In genomic region chr1:69648486-69648885, GRCh38 we compare ENCODE assay signal across 17 cellular contexts.
DNase-seq lines count a peak whose midpoint lies in the region; ATAC-seq, FAIRE-seq and TF ChIP-seq lines count a peak whose summit lies in the region.
"Had no signal": no experiment of that assay in that cellular context is flagged by ENCODE, and none has a peak within 500 bp of the region (broad histone marks: within the 10 kb centered on the region; RNA-seq: fewer than 3 reads in every experiment).

No MANE protein-coding gene starts in this region.

- TF ChIP-seq CTCF in H1 (IDR thresholded peaks at IDR 0.05; ENCODE audit: control extremely low read depth in 1 of 3, insufficient read depth in 1 of 3, low read depth in 1 of 3, low read length in 3 of 3) = no peak

- H3K4me2 ChIP-seq in H1 (ENCODE audit: insufficient read depth in 1 of 2, low read depth in 2 of 2, low read length in 2 of 2) = no peak overlapping the region

- no peaks in the 10 kb centered on the region for H3K79me2 ChIP-seq in H1 (ENCODE audit: control insufficient read depth in 1 of 2, insufficient read depth in 2 of 2, low read length in 2 of 2)

- no peak overlapping the region for H4K91ac ChIP-seq in H1 (replicated peaks; ENCODE audit: insufficient read length, low read length)

- no peak overlapping the region for H3K14ac ChIP-seq in H1 (ENCODE audit: insufficient read length)

- no peak overlapping the region for H3K9ac ChIP-seq in H1 (replicated peaks in 1 of 4; ENCODE audit: extremely low read depth in 1 of 4, low read depth in 3 of 4, low read length in 3 of 4)

- DNase-seq in NCI-H82 (lab: John Stamatoyannopoulos, UW) (peak; percentile 20), NCI-H82 treated with DMSO at 0.1 percent for 48 hours (lab: John Stamatoyannopoulos, UW; ENCODE audit: unreplicated experiment) (no peak), NCI-H2196 (lab: John Stamatoyannopoulos, UW; ENCODE audit: unreplicated experiment) (peak; percentile 31), H1 (ENCODE audit: low read depth in 1 of 2, low spot score in 2 of 2) (no peak), skeletal muscle cell (ENCODE audit: low read depth) (peak; percentile 8), amniotic stem cell (lab: John Stamatoyannopoulos, UW) (no peak), ACHN (no peak)
- no peak for DNase-seq in stimulated activated naive B cell treated with anti-CD40 and anti-IgM and Interleukin-4, amounts not matched to agents 10 μg/mL and 1 μg/mL and 100 μg/mL, for 72 hours
- DNase-seq: activated CD4-positive, alpha-beta T cell treated with anti-CD3 and anti-CD28 coated beads, Interleukin-2, amount 50 U/mL, for 1 hour; Calu3; central memory CD4-positive, alpha-beta T cell; NCI-H187; ovary; stimulated activated CD4-positive, alpha-beta T cell treated with anti-CD3 and anti-CD28 coated beads, Interleukin-15, amount 100 ng/mL, for 24 hours had no signal

- H2BK20ac ChIP-seq in H1 (ENCODE audit: low read length) = no peak overlapping the region

- H4K20me1 ChIP-seq in H1 (replicated peaks in 1 of 2; ENCODE audit: control insufficient read depth in 1 of 2, insufficient read depth in 2 of 2, low read length in 2 of 2) = no peaks in the 10 kb centered on the region

- no peaks in the 10 kb centered on the region for H3K27me3 Mint-ChIP-seq in stimulated activated naive B cell treated with anti-CD40 and anti-IgM and Interleukin-4, amounts not matched to agents 10 μg/mL and 1 μg/mL and 100 μg/mL, for 72 hours
- H3K27me3 Mint-ChIP-seq: IgD-negative memory B cell, memory B cell had no signal

- H3K4me3 Mint-ChIP-seq in stimulated activated naive B cell treated with anti-CD40 and anti-IgM and Interleukin-4, amounts not matched to agents 10 μg/mL and 1 μg/mL and 100 μg/mL, for 72 hours = no peak overlapping the region
- H3K4me3 Mint-ChIP-seq: IgD-negative memory B cell; memory B cell; T-helper 2 cell treated with Interferon-gamma antibody and Interleukin-4, amounts not matched to agents 5 μg/mL and 100 μg/mL, for 36 hours had no signal

- POLR2A ChIA-PET in H1 (lab: Charles Lee; ENCODE audit: partially characterized antibody) = no interaction called here

- no peak overlapping the region for H2BK120ac ChIP-seq in H1 (replicated peaks; ENCODE audit: low read depth, low read length)

- no peak overlapping the region for H3K27ac Mint-ChIP-seq in stimulated activated naive B cell treated with anti-CD40 and anti-IgM and Interleukin-4, amounts not matched to agents 10 μg/mL and 1 μg/mL and 100 μg/mL, for 72 hours
- H3K27ac Mint-ChIP-seq: IgD-negative memory B cell; memory B cell; T-helper 2 cell treated with Interferon-gamma antibody and Interleukin-4, amounts not matched to agents 5 μg/mL and 100 μg/mL, for 36 hours had no signal

- FAIRE-seq in H1 (lab: Jason Lieb, UNC) = no peak

- H3K27me3 ChIP-seq in H1 (replicated peaks in 1 of 4; ENCODE audit: control insufficient read depth in 3 of 4, extremely low read depth in 1 of 4, insufficient read depth in 3 of 4, low read length in 3 of 4) = no peaks in the 10 kb centered on the region
- H3K27me3 ChIP-seq: ovary had no signal

- no peaks in the 10 kb centered on the region for H3K36me3 Mint-ChIP-seq in stimulated activated naive B cell treated with anti-CD40 and anti-IgM and Interleukin-4, amounts not matched to agents 10 μg/mL and 1 μg/mL and 100 μg/mL, for 72 hours
- H3K36me3 Mint-ChIP-seq: IgD-negative memory B cell, memory B cell had no signal

- no peaks in the 10 kb centered on the region for H3K4me1 Mint-ChIP-seq in stimulated activated naive B cell treated with anti-CD40 and anti-IgM and Interleukin-4, amounts not matched to agents 10 μg/mL and 1 μg/mL and 100 μg/mL, for 72 hours
- H3K4me1 Mint-ChIP-seq: IgD-negative memory B cell, memory B cell had no signal

- no peak overlapping the region for H2BK12ac ChIP-seq in H1 (ENCODE audit: low read depth, low read length)

- no peak overlapping the region for H3K27ac ChIP-seq in H1 (ENCODE audit: low read depth, low read length)
- H3K27ac ChIP-seq: ovary had no signal

- H3K36me3 ChIP-seq in H1 (ENCODE audit: control insufficient read depth in 2 of 4, insufficient read depth in 4 of 4, low read length in 3 of 4) = no peaks in the 10 kb centered on the region
- H3K36me3 ChIP-seq: ovary had no signal

- H2BK5ac ChIP-seq in H1 (ENCODE audit: low read depth, low read length) = no peak overlapping the region

- H4K8ac ChIP-seq in H1 (ENCODE audit: extremely low read depth, insufficient read depth, low read length) = no peak overlapping the region

- H2AK5ac ChIP-seq in H1 (ENCODE audit: low read depth, low read length) = no peak overlapping the region

- H3K18ac ChIP-seq in H1 (ENCODE audit: extremely low read depth, low read length) = no peak overlapping the region

- no peak overlapping the region for H4K5ac ChIP-seq in H1 (ENCODE audit: insufficient read length, low read depth, low read length)

- H2BK15ac ChIP-seq in H1 (ENCODE audit: low read length) = no peak overlapping the region

- no peak overlapping the region for H3K56ac ChIP-seq in H1 (replicated peaks; ENCODE audit: insufficient read length, low read depth, low read length)

- H3K23me2 ChIP-seq in H1 (ENCODE audit: low read depth, low read length) = no peaks in the 10 kb centered on the region

- H3K23ac ChIP-seq in H1 (ENCODE audit: insufficient read length) = no peak overlapping the region

- no peaks in the 10 kb centered on the region for H3K79me1 ChIP-seq in H1 (ENCODE audit: low read depth, low read length)

- H3K9me3 ChIP-seq in H1 (ENCODE audit: insufficient read depth in 2 of 2, low read depth in 1 of 2, low read length in 1 of 2) = no peaks in the 10 kb centered on the region
- H3K9me3 ChIP-seq: ovary had no signal

- in situ Hi-C loops in ACHN (cut with HindIII; ENCODE audit: low pct_ligation_motif_present, low pct_unique_long_range_greater_than_20kb, low sequenced_read_pairs) = no loop called here

- no peak for ATAC-seq in stimulated activated naive B cell treated with anti-CD40 and anti-IgM and Interleukin-4, amounts not matched to agents 10 μg/mL and 1 μg/mL and 100 μg/mL, for 72 hours (replicated peaks)

- TF ChIP-seq POLR2A in H1 (IDR thresholded peaks at IDR 0.05; ENCODE audit: control extremely low read depth in 1 of 2, low read depth in 2 of 2, low read length in 2 of 2) = no peak

- H3K4me1 ChIP-seq in H1 (replicated peaks in 1 of 4; ENCODE audit: control insufficient read depth in 3 of 4, insufficient read depth in 4 of 4, low read length in 3 of 4) = no peaks in the 10 kb centered on the region

- no peak for TF ChIP-seq RAD21 in H1 (IDR thresholded peaks at IDR 0.05 in 1 of 2, conservative IDR thresholded peaks at IDR 0.05 in 1 of 2; ENCODE audit: low read depth in 2 of 2, low read length in 2 of 2)

- peaks cover 0 to 2% of the 10 kb centered on the region in 2 donors for H3K9me3 Mint-ChIP-seq in stimulated activated naive B cell treated with anti-CD40 and anti-IgM and Interleukin-4, amounts not matched to agents 10 μg/mL and 1 μg/mL and 100 μg/mL, for 72 hours
- H3K9me3 Mint-ChIP-seq: IgD-negative memory B cell; T-helper 2 cell treated with Interferon-gamma antibody and Interleukin-4, amounts not matched to agents 5 μg/mL and 100 μg/mL, for 36 hours had no signal

- H3K4ac ChIP-seq in H1 (replicated peaks; ENCODE audit: insufficient read length, low read depth, low read length) = no peak overlapping the region

- no peak overlapping the region for H3K4me3 ChIP-seq in H1 (ENCODE audit: extremely low read depth in 1 of 4, insufficient read depth in 2 of 4, low read depth in 3 of 4, low read length in 4 of 4)
- H3K4me3 ChIP-seq in skeletal muscle cell (ENCODE audit: low read depth, low read length) = no peak overlapping the region
- H3K4me3 ChIP-seq: ovary had no signal

- no peak for TF ChIP-seq EP300 in H1 (IDR thresholded peaks at IDR 0.05; ENCODE audit: borderline replicate concordance in 1 of 2, low read depth in 2 of 2, low read length in 2 of 2)

- peak overlapping the region; percentile 57; the same call in 1 of the 2 replicates for H2AFZ ChIP-seq in H1 (ENCODE audit: low read length)

- CTCF ChIA-PET in H1 (lab: Charles Lee; ENCODE audit: partially characterized antibody) = interaction anchor here (0.6 to 1.2 kb wide), 5 partner anchors 10 to 249 kb away, joined by 3 read pairs; no protein-coding TSS in a partner anchor

TF ChIP-seq in H1, 55 proteins besides CTCF, POLR2A, EP300 and RAD21 (continues in another document):
- TF ChIP-seq USF2 (IDR thresholded peaks at IDR 0.05; ENCODE audit: low read length) (no peak), BCL11A (IDR thresholded peaks at IDR 0.05; ENCODE audit: low read depth in 2 of 2, low read length in 2 of 2) (no peak), SAP30 (IDR thresholded peaks at IDR 0.05; ENCODE audit: insufficient read depth, insufficient replicate concordance, low read length) (no peak), CTBP2 (IDR thresholded peaks at IDR 0.05; ENCODE audit: borderline replicate concordance, insufficient read depth, insufficient read length, low read length) (no peak), GTF2F1 (IDR thresholded peaks at IDR 0.05; ENCODE audit: borderline replicate concordance, low read depth, low read length) (no peak), TBP (IDR thresholded peaks at IDR 0.05; ENCODE audit: low read depth, low read length) (no peak), TAF7 (optimal IDR thresholded peaks at IDR 0.05; ENCODE audit: borderline replicate concordance, low read depth, low read length) (no peak), EZH2 (IDR thresholded peaks at IDR 0.05; ENCODE audit: low read depth, low read length, severe bottlenecking) (no peak), SRF (IDR thresholded peaks at IDR 0.05; ENCODE audit: low read depth, low read length) (no peak), TCF12 (IDR thresholded peaks at IDR 0.05; ENCODE audit: low read depth, low read length) (no peak), JUN (IDR thresholded peaks at IDR 0.05; ENCODE audit: low read depth, low read length) (no peak), CBX5 (IDR thresholded peaks at IDR 0.05; ENCODE audit: low read depth, low read length) (no peak), KDM1A (IDR thresholded peaks at IDR 0.05; ENCODE audit: borderline replicate concordance, low read length) (no peak)

Comparison
In these comparisons a context has a peak if more than half of its experiments do, and no peak if none do; other contexts are left out.
1. DNase-seq: peak in NCI-H82 (single experiment), NCI-H2196 (single experiment) and skeletal muscle cell (single experiment); none in NCI-H82 treated with DMSO at 0.1 percent for 48 hours (single experiment), H1 (0 of 2), amniotic stem cell (single experiment), ACHN (single experiment) and stimulated activated naive B cell treated with anti-CD40 and anti-IgM and Interleukin-4, amounts not matched to agents 10 μg/mL and 1 μg/mL and 100 μg/mL, for 72 hours (single experiment).